ENCODE assay signal across 8 cellular contexts in genomic region chr20:20820104-20820503, GRCh38.
DNase-seq lines count a peak whose midpoint lies in the region; ATAC-seq, FAIRE-seq and TF ChIP-seq lines count a peak whose summit lies in the region.
"Had no signal": no experiment of that assay in that cellular context is flagged by ENCODE, and none has a peak within 500 bp of the region (broad histone marks: within the 10 kb centered on the region; RNA-seq: fewer than 3 reads in every experiment).

No MANE protein-coding gene starts in this region.

- FAIRE-seq in GM12891 (lab: Jason Lieb, UNC) (peak; percentile 43), frontal cortex (lab: Jason Lieb, UNC) (no peak)

- H3K4me3 Mint-ChIP-seq in T-helper 17 cell, result no peak overlapping the region
- H3K4me3 Mint-ChIP-seq in activated naive CD8-positive, alpha-beta T cell treated with anti-CD3 and anti-CD28 coated beads for 36 hours, result no peak overlapping the region

- H3K27me3 Mint-ChIP-seq in T-helper 17 cell, result peaks cover 49% of the 10 kb centered on the region
- peaks cover 21% of the 10 kb centered on the region for H3K27me3 Mint-ChIP-seq in activated naive CD8-positive, alpha-beta T cell treated with anti-CD3 and anti-CD28 coated beads for 36 hours

- no peak for DNase-seq in GM12891 (ENCODE audit: insufficient read length, low spot score)
- DNase-seq in NCI-H524 treated with DMSO at 0.1 percent for 48 hours (lab: John Stamatoyannopoulos, UW), result peak; percentile 46
- DNase-seq in epithelial cell of proximal tubule (ENCODE audit: low read depth), result no peak
- peak; percentile 22 for DNase-seq in renal cortical epithelial cell (ENCODE audit: low read depth)
- DNase-seq in T-helper 17 cell, result no peak
- DNase-seq in activated naive CD8-positive, alpha-beta T cell treated with anti-CD3 and anti-CD28 coated beads for 36 hours, result no peak
- no peak for DNase-seq in frontal cortex (ENCODE audit: low spot score in 2 of 2)
- DNase-seq: kidney glomerular epithelial cell had no signal

- no peak overlapping the region for H3K4me3 ChIP-seq in epithelial cell of proximal tubule (ENCODE audit: low read depth, low read length)

- ATAC-seq in T-helper 17 cell, result no peak

- H3K9me3 Mint-ChIP-seq in activated naive CD8-positive, alpha-beta T cell treated with anti-CD3 and anti-CD28 coated beads for 36 hours, result no peaks in the 10 kb centered on the region

- H3K36me3 Mint-ChIP-seq in T-helper 17 cell (ENCODE audit: low read depth), result peaks cover 4% of the 10 kb centered on the region
- H3K36me3 Mint-ChIP-seq in activated naive CD8-positive, alpha-beta T cell treated with anti-CD3 and anti-CD28 coated beads for 36 hours, result no peaks in the 10 kb centered on the region

- TF ChIP-seq POLR2A in GM12891 (IDR thresholded peaks at IDR 0.05; ENCODE audit: low read depth, low read length), result no peak

- H3K4me1 Mint-ChIP-seq in T-helper 17 cell, result peaks cover 4% of the 10 kb centered on the region
- H3K4me1 Mint-ChIP-seq in activated naive CD8-positive, alpha-beta T cell treated with anti-CD3 and anti-CD28 coated beads for 36 hours, result no peaks in the 10 kb centered on the region

- peak; percentile 56 for TF ChIP-seq CTCF in epithelial cell of proximal tubule (conservative IDR thresholded peaks at IDR 0.05; ENCODE audit: low read depth, low read length)

- H3K9me3 ChIP-seq in T-helper 17 cell (ENCODE audit: control insufficient read depth, low read length, poor library complexity, severe bottlenecking), result no peaks in the 10 kb centered on the region

- H3K27ac Mint-ChIP-seq in T-helper 17 cell, result no peak overlapping the region
- no peak overlapping the region for H3K27ac Mint-ChIP-seq in activated naive CD8-positive, alpha-beta T cell treated with anti-CD3 and anti-CD28 coated beads for 36 hours

TF ChIP-seq in GM12891, 5 proteins besides CTCF, POLR2A, EP300 and RAD21:
- no peak for TF ChIP-seq SPI1 (IDR thresholded peaks at IDR 0.05; ENCODE audit: low read depth, low read length)

Comparison
In these comparisons a context has a peak if more than half of its experiments do, and no peak if none do; other contexts are left out.
1. DNase-seq: peak in NCI-H524 treated with DMSO at 0.1 percent for 48 hours (single experiment) and renal cortical epithelial cell (single experiment); none in GM12891 (single experiment), epithelial cell of proximal tubule (single experiment), T-helper 17 cell (0 of 3), activated naive CD8-positive, alpha-beta T cell treated with anti-CD3 and anti-CD28 coated beads for 36 hours (single experiment) and frontal cortex (0 of 2).